ENCODE assay signal across 9 cellular contexts in genomic region chr12:55899035-55899434, GRCh38. TPM values are rescaled to one million over a fixed set of nuclear protein-coding genes. Genes with fewer than 3 reads are reported as not detected.
DNase-seq lines count a peak whose midpoint lies in the region; ATAC-seq and TF ChIP-seq lines count a peak whose summit lies in the region.
"Had no signal": no experiment of that assay in that cellular context is flagged by ENCODE, and none has a peak within 500 bp of the region (broad histone marks: within the 10 kb centered on the region; RNA-seq: fewer than 3 reads in every experiment).

No MANE protein-coding gene starts in this region.

- H3K4me3 ChIP-seq in DND-41 (ENCODE audit: low read depth in 1 of 2, low read length in 2 of 2) (no peak overlapping the region), cardiac fibroblast (replicated peaks in 1 of 2; ENCODE audit: low read depth in 2 of 2, low read length in 2 of 2) (no peak overlapping the region), smooth muscle cell (no peak overlapping the region)
- H3K4me3 ChIP-seq: gastroesophageal sphincter had no signal

- H3K79me2 ChIP-seq in DND-41 (ENCODE audit: insufficient read depth, low read length) (0 out of 2 replicates have a peak, but pooled peaks cover 1% of the 10 kb centered on the region), smooth muscle cell (ENCODE audit: low read depth) (no peaks in the 10 kb centered on the region)

- ATAC-seq in DND-41 (ENCODE audit: insufficient read depth, low read depth) (peak; percentile 18; the same call in 2 of the 3 replicates), HG03095 (IDR thresholded peaks at IDR 0.05; ENCODE audit: unreplicated experiment) (no peak)
- ATAC-seq: gastroesophageal sphincter had no signal

- DNase-seq in DND-41 (no peak), cardiac fibroblast (ENCODE audit: low read depth in 2 of 2) (peak; percentile 54 to 56), smooth muscle cell (lab: John Stamatoyannopoulos, UW; ENCODE audit: unreplicated experiment) (no peak), NCI-H2081 treated with DMSO at 0.1 percent for 48 hours (lab: John Stamatoyannopoulos, UW) (no peak), SHP77 (lab: John Stamatoyannopoulos, UW) (no peak), foreskin melanocyte (no peak)
- DNase-seq in activated CD4-positive, alpha-beta T cell treated with anti-CD3 and anti-CD28 coated beads for 4 hours = peak; percentile 28 to 37

- H2AFZ ChIP-seq in DND-41 (ENCODE audit: low read depth, low read length) (no peak overlapping the region), smooth muscle cell (ENCODE audit: low read depth) (no peak overlapping the region)

- peaks cover 29% of the 10 kb centered on the region for H3K36me3 ChIP-seq in DND-41 (ENCODE audit: insufficient read depth, low read length)
- no peaks in the 10 kb centered on the region for H3K36me3 ChIP-seq in smooth muscle cell (ENCODE audit: low read depth)

- no peak for TF ChIP-seq CTCF in DND-41 (IDR thresholded peaks at IDR 0.05; ENCODE audit: borderline replicate concordance, extremely low read depth, low read length, poor library complexity, severe bottlenecking)
- no peak for TF ChIP-seq CTCF in cardiac fibroblast (IDR thresholded peaks at IDR 0.05; ENCODE audit: low read depth, low read length)
- no peak for TF ChIP-seq CTCF in smooth muscle cell (IDR thresholded peaks at IDR 0.05; ENCODE audit: borderline replicate concordance, insufficient read depth, poor library complexity, severe bottlenecking)

- H3F3A ChIP-seq in smooth muscle cell (ENCODE audit: low read depth) = no peaks in the 10 kb centered on the region

- H3K9me3 ChIP-seq in DND-41 (ENCODE audit: insufficient read depth, low read length, severe bottlenecking) (no peaks in the 10 kb centered on the region), smooth muscle cell (replicated peaks; ENCODE audit: low read depth) (no peaks in the 10 kb centered on the region)
- H3K9me3 ChIP-seq: gastroesophageal sphincter had no signal

- WGBS in smooth muscle cell (ENCODE audit: low lambda C conversion rate) = 17% methylated on average over 2 of the region's 2 CpGs

- no peak overlapping the region for H3K9ac ChIP-seq in DND-41 (ENCODE audit: low read depth, low read length)
- no peak overlapping the region for H3K9ac ChIP-seq in smooth muscle cell (ENCODE audit: low read depth)

- H3K4me1 ChIP-seq in DND-41 (ENCODE audit: insufficient read depth, low read length) (no peaks in the 10 kb centered on the region), smooth muscle cell (ENCODE audit: low read depth) (no peaks in the 10 kb centered on the region)
- H3K4me1 ChIP-seq: gastroesophageal sphincter had no signal

- H3K27me3 ChIP-seq in DND-41 (ENCODE audit: insufficient read depth, low read length, poor library complexity) (no peaks in the 10 kb centered on the region), smooth muscle cell (ENCODE audit: low read depth) (no peaks in the 10 kb centered on the region)
- H3K27me3 ChIP-seq: gastroesophageal sphincter had no signal

- H3K27ac ChIP-seq in DND-41 (ENCODE audit: low read length) (no peak overlapping the region; the same call in 1 of the 2 replicates), smooth muscle cell (ENCODE audit: low read depth) (peak overlapping the region; percentile 75)
- H3K27ac ChIP-seq: gastroesophageal sphincter had no signal

- H4K20me1 ChIP-seq in DND-41 (ENCODE audit: insufficient read depth, low read length) = no peaks in the 10 kb centered on the region
- H4K20me1 ChIP-seq in smooth muscle cell (ENCODE audit: low read depth) = no peaks in the 10 kb centered on the region

- no peak overlapping the region for H3K4me2 ChIP-seq in DND-41 (ENCODE audit: insufficient read depth, low read length)
- peak overlapping the region; percentile 50 for H3K4me2 ChIP-seq in smooth muscle cell

RNA-seq across cellular contexts. Expression of gene PYM1, which starts 28.7 kb away (rescaled TPM):
- total RNA-seq in smooth muscle cell = 28.6 and 36.0 TPM in 2 replicates
- polyA plus RNA-seq in smooth muscle cell = 48.2 and 51.2 TPM in 2 replicates

RNA-seq across cellular contexts. Expression of gene DGKA, which starts 31.9 kb away (rescaled TPM):
- 86.0 and 87.1 TPM in 2 replicates for total RNA-seq in smooth muscle cell
- polyA plus RNA-seq in smooth muscle cell = 66.3 and 125 TPM in 2 replicates

RNA-seq across cellular contexts. Expression of gene MMP19, which starts 56.3 kb away (rescaled TPM):
- total RNA-seq in smooth muscle cell = 14.9 and 17.6 TPM in 2 replicates
- 15.6 and 18.2 TPM in 2 replicates for polyA plus RNA-seq in smooth muscle cell

Comparison
In these comparisons a context has a peak if more than half of its experiments do, and no peak if none do; other contexts are left out.
1. DNase-seq: peak in activated CD4-positive, alpha-beta T cell treated with anti-CD3 and anti-CD28 coated beads for 4 hours (2 of 2) and cardiac fibroblast (2 of 2); none in DND-41 (single experiment), smooth muscle cell (single experiment), NCI-H2081 treated with DMSO at 0.1 percent for 48 hours (single experiment), SHP77 (0 of 2) and foreskin melanocyte (single experiment).